ENCODE assay signal across 3 cellular contexts in the genomic region with DNA sequence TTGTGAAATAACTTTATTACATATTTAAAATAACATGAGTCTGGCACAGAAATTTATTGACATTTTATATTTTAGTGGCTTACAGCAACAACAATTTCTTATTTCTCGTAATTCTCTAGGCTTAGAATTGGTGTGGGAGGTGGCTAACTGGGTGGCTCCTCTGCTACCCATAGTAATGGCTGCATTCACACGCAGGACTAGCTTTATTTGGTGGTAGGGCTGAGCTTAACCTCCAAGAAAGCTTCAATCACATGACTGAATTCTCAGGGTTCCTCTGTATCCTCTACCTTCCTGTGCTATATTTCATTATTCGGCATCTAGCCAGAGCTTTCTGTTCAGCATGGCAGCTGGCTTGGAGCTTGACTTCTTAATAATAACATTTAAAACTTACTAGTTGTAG.
TF ChIP-seq lines count a peak whose summit lies in the region.

No MANE protein-coding gene starts in this region.

TF ChIP-seq in GM23338, 12 proteins besides CTCF, POLR2A, EP300 and RAD21 (continues in another document):
- no peak for TF ChIP-seq JUNB (IDR thresholded peaks at IDR 0.05; ENCODE audit: unreplicated experiment)
- TF ChIP-seq ZNF114 (CRISPR knock-in tag; IDR thresholded peaks at IDR 0.05): no peak
- TF ChIP-seq, protein P1, sequence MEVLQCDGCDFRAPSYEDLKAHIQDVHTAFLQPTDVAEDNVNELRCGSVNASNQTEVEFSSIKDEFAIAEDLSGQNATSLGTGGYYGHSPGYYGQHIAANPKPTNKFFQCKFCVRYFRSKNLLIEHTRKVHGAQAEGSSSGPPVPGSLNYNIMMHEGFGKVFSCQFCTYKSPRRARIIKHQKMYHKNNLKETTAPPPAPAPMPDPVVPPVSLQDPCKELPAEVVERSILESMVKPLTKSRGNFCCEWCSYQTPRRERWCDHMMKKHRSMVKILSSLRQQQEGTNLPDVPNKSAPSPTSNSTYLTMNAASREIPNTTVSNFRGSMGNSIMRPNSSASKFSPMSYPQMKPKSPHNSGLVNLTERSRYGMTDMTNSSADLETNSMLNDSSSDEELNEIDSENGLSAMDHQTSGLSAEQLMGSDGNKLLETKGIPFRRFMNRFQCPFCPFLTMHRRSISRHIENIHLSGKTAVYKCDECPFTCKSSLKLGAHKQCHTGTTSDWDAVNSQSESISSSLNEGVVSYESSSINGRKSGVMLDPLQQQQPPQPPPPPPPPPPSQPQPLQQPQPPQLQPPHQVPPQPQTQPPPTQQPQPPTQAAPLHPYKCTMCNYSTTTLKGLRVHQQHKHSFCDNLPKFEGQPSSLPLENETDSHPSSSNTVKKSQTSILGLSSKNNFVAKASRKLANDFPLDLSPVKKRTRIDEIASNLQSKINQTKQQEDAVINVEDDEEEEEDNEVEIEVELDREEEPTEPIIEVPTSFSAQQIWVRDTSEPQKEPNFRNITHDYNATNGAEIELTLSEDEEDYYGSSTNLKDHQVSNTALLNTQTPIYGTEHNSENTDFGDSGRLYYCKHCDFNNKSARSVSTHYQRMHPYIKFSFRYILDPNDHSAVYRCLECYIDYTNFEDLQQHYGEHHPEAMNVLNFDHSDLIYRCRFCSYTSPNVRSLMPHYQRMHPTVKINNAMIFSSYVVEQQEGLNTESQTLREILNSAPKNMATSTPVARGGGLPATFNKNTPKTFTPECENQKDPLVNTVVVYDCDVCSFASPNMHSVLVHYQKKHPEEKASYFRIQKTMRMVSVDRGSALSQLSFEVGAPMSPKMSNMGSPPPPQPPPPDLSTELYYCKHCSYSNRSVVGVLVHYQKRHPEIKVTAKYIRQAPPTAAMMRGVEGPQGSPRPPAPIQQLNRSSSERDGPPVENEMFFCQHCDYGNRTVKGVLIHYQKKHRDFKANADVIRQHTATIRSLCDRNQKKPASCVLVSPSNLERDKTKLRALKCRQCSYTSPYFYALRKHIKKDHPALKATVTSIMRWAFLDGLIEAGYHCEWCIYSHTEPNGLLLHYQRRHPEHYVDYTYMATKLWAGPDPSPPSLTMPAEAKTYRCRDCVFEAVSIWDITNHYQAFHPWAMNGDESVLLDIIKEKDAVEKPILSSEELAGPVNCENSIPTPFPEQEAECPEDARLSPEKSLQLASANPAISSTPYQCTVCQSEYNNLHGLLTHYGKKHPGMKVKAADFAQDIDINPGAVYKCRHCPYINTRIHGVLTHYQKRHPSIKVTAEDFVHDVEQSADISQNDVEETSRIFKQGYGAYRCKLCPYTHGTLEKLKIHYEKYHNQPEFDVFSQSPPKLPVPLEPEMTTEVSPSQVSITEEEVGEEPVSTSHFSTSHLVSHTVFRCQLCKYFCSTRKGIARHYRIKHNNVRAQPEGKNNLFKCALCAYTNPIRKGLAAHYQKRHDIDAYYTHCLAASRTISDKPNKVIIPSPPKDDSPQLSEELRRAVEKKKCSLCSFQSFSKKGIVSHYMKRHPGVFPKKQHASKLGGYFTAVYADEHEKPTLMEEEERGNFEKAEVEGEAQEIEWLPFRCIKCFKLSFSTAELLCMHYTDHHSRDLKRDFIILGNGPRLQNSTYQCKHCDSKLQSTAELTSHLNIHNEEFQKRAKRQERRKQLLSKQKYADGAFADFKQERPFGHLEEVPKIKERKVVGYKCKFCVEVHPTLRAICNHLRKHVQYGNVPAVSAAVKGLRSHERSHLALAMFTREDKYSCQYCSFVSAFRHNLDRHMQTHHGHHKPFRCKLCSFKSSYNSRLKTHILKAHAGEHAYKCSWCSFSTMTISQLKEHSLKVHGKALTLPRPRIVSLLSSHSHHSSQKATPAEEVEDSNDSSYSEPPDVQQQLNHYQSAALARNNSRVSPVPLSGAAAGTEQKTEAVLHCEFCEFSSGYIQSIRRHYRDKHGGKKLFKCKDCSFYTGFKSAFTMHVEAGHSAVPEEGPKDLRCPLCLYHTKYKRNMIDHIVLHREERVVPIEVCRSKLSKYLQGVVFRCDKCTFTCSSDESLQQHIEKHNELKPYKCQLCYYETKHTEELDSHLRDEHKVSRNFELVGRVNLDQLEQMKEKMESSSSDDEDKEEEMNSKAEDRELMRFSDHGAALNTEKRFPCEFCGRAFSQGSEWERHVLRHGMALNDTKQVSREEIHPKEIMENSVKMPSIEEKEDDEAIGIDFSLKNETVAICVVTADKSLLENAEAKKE (CRISPR knock-in tag; IDR thresholded peaks at IDR 0.05): no peak
- no peak for TF ChIP-seq EZH2phosphoT487 (IDR thresholded peaks at IDR 0.05; ENCODE audit: unreplicated experiment)
- TF ChIP-seq POLR2AphosphoS5 (IDR thresholded peaks at IDR 0.05; ENCODE audit: low read depth): no peak
- TF ChIP-seq NANOG (IDR thresholded peaks at IDR 0.05; ENCODE audit: borderline replicate concordance): no peak
- no peak for TF ChIP-seq EZH2 (IDR thresholded peaks at IDR 0.05; ENCODE audit: low read depth, unreplicated experiment)
- TF ChIP-seq CREB1 (CRISPR knock-in tag; IDR thresholded peaks at IDR 0.05; ENCODE audit: low read depth): no peak
- no peak for TF ChIP-seq STAT1 (IDR thresholded peaks at IDR 0.05; ENCODE audit: unreplicated experiment)

TF ChIP-seq in WTC11, 78 proteins besides CTCF, POLR2A, EP300 and RAD21:
- TF ChIP-seq FOXP1 (CRISPR knock-in tag; IDR thresholded peaks at IDR 0.05; ENCODE audit: borderline replicate concordance): no peak
- TF ChIP-seq, protein P2, sequence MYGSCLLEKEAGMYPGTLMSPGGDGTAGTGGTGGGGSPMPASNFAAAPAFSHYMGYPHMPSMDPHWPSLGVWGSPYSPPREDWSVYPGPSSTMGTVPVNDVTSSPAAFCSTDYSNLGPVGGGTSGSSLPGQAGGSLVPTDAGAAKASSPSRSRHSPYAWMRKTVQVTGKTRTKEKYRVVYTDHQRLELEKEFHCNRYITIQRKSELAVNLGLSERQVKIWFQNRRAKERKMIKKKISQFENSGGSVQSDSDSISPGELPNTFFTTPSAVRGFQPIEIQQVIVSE (CRISPR knock-in tag; IDR thresholded peaks at IDR 0.05; ENCODE audit: borderline replicate concordance): no peak
- TF ChIP-seq ESRRA (CRISPR knock-in tag; IDR thresholded peaks at IDR 0.05; ENCODE audit: borderline replicate concordance): no peak
- TF ChIP-seq NFYB (CRISPR knock-in tag; conservative IDR thresholded peaks at IDR 0.05; ENCODE audit: low read depth): no peak
- no peak for TF ChIP-seq ZNF232 (CRISPR knock-in tag; IDR thresholded peaks at IDR 0.05)
- TF ChIP-seq JUN (CRISPR knock-in tag; IDR thresholded peaks at IDR 0.05): no peak
- no peak for TF ChIP-seq ELF4 (CRISPR knock-in tag; IDR thresholded peaks at IDR 0.05; ENCODE audit: low read depth)
TF ChIP-seq in WTC11: peak in this region for 0.

TF ChIP-seq in H1, 55 proteins besides CTCF, POLR2A, EP300 and RAD21 (continued from another document):
- TF ChIP-seq GABPA (IDR thresholded peaks at IDR 0.05; ENCODE audit: borderline replicate concordance, insufficient read depth, low read length) (no peak), POLR2AphosphoS5 (IDR thresholded peaks at IDR 0.05; ENCODE audit: low read depth, low read length) (no peak), FOSL1 (IDR thresholded peaks at IDR 0.05; ENCODE audit: insufficient read depth, low read depth, low read length) (no peak), EZH2 (IDR thresholded peaks at IDR 0.05; ENCODE audit: low read depth, low read length, severe bottlenecking) (no peak), RBBP5 (IDR thresholded peaks at IDR 0.05; ENCODE audit: borderline replicate concordance, low read depth, low read length) (no peak), JUND (IDR thresholded peaks at IDR 0.05; ENCODE audit: low read length) (no peak), CEBPB (IDR thresholded peaks at IDR 0.05; ENCODE audit: low read depth, low read length) (no peak), TEAD4 (IDR thresholded peaks at IDR 0.05; ENCODE audit: low read depth, low read length) (no peak), CBX8 (IDR thresholded peaks at IDR 0.05; ENCODE audit: borderline replicate concordance, low read depth, low read length) (no peak)
- TF ChIP-seq, protein P3, sequence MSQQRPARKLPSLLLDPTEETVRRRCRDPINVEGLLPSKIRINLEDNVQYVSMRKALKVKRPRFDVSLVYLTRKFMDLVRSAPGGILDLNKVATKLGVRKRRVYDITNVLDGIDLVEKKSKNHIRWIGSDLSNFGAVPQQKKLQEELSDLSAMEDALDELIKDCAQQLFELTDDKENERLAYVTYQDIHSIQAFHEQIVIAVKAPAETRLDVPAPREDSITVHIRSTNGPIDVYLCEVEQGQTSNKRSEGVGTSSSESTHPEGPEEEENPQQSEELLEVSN (IDR thresholded peaks at IDR 0.05): no peak
